Comparison of ENCODE assay signal across 14 cellular contexts in genomic region chr7:76551992-76552391, GRCh38. TPM values are rescaled to one million over a fixed set of nuclear protein-coding genes. Genes with fewer than 3 reads are reported as not detected.
DNase-seq lines count a peak whose midpoint lies in the region; ATAC-seq, FAIRE-seq and TF ChIP-seq lines count a peak whose summit lies in the region.
"Not testable (repeated sequence)": the region's sequence is repeated elsewhere in the genome, so short reads cannot be mapped to it uniquely, and the experiment has no call there.
"Had no signal": no experiment of that assay in that cellular context is flagged by ENCODE, and none has a peak within 500 bp of the region (broad histone marks: within the 10 kb centered on the region; RNA-seq: fewer than 3 reads in every experiment).

No MANE protein-coding gene starts in this region.

- BruUV-seq in PC-3 (replicated peaks; lab: Mats Ljungman, UMichigan); HepG2 (replicated peaks; lab: Mats Ljungman, UMichigan): not testable (repeated sequence)

- not testable (repeated sequence) for H3K4me3 ChIP-seq in CD4-positive, alpha-beta memory T cell (ENCODE audit: low read length in 2 of 2); astrocyte (ENCODE audit: insufficient read depth, low read depth, low read length); HepG2 (replicated peaks in 1 of 3; ENCODE audit: insufficient read depth in 1 of 3, low read depth in 2 of 3, low read length in 3 of 3)
- H3K4me3 ChIP-seq in PC-3 (ENCODE audit: low read length), result peak overlapping the region; percentile 35; the same call in 1 of the 2 replicates

- not testable (repeated sequence) for H3K27ac ChIP-seq in CD4-positive, alpha-beta memory T cell (ENCODE audit: low read depth, low read length); PC-3 (ENCODE audit: low read length); astrocyte (ENCODE audit: low read depth, low read length); HepG2 (ENCODE audit: extremely low read length, insufficient read depth, low read length)

- TF ChIP-seq POLR2A in HepG2 (IDR thresholded peaks at IDR 0.05; ENCODE audit: insufficient read depth in 1 of 2, low read depth in 2 of 2, low read length in 2 of 2), result not testable (repeated sequence)

- not testable (repeated sequence) for H3K9me2 ChIP-seq in PC-3 (replicated peaks; ENCODE audit: low read length)

- TF ChIP-seq CTCF in PC-3 (conservative IDR thresholded peaks at IDR 0.05; ENCODE audit: low read depth, low read length); astrocyte (IDR thresholded peaks at IDR 0.05; ENCODE audit: insufficient read depth, low read depth, low read length); HepG2 (CRISPR knock-in tag; IDR thresholded peaks at IDR 0.05); neural crest cell (conservative IDR thresholded peaks at IDR 0.05); type B pancreatic cell (conservative IDR thresholded peaks at IDR 0.05): not testable (repeated sequence)

- not testable (repeated sequence) for H3K36me3 ChIP-seq in CD4-positive, alpha-beta memory T cell (ENCODE audit: insufficient read depth, low read length); PC-3 (ENCODE audit: low read depth, low read length); astrocyte (ENCODE audit: insufficient read depth, low read length); HepG2 (replicated peaks in 1 of 2; ENCODE audit: control insufficient read depth in 1 of 2, insufficient read depth in 2 of 2, low read length in 2 of 2)

- not testable (repeated sequence) for H3K27me3 Mint-ChIP-seq in CD4-positive, alpha-beta memory T cell; activated CD4-positive, alpha-beta T cell treated with anti-CD3 and anti-CD28 coated beads, Interleukin-2, amount 10 ng/mL, durations not matched to agents 24 days and 14 days; activated naive CD4-positive, alpha-beta T cell treated with anti-CD3 and anti-CD28 coated beads, Interleukin-2, amount 50 U/mL, for 24 hours; astrocyte (ENCODE audit: low read depth, unreplicated experiment); neural crest cell (ENCODE audit: low read depth); type B pancreatic cell

- POLR2A ChIA-PET in CD4-positive, alpha-beta memory T cell (lab: Charles Lee; ENCODE audit: partially characterized antibody); PC-3 (lab: Charles Lee; ENCODE audit: unreplicated experiment); HepG2 (lab: Yijun Ruan, JAX): not testable (repeated sequence)

- not testable (repeated sequence) for H3F3A ChIP-seq in PC-3 (ENCODE audit: low read length, unreplicated experiment)

- CTCF ChIA-PET in CD4-positive, alpha-beta memory T cell (lab: Charles Lee; ENCODE audit: partially characterized antibody); PC-3 (lab: Charles Lee); HepG2 (lab: Yijun Ruan, JAX; ENCODE audit: low intra/inter-chr PET ratio, low total read pairs): not testable (repeated sequence)

- intact Hi-C loops in CD4-positive, alpha-beta memory T cell (cut with micrococcal nuclease); PC-3 (cut with micrococcal nuclease); activated CD4-positive, alpha-beta T cell treated with anti-CD3 and anti-CD28 coated beads, Interleukin-2, amount 10 ng/mL, durations not matched to agents 24 days and 14 days (cut with micrococcal nuclease); HepG2 (cut with micrococcal nuclease; ENCODE audit: unreplicated experiment): not testable (repeated sequence)

- not testable (repeated sequence) for TF ChIP-seq RAD21 in HepG2 (CRISPR knock-in tag; IDR thresholded peaks at IDR 0.05)

- not testable (repeated sequence) for H3K4me1 ChIP-seq in CD4-positive, alpha-beta memory T cell (ENCODE audit: insufficient read depth, low read length); PC-3 (ENCODE audit: insufficient read depth, low read length); astrocyte (ENCODE audit: insufficient read depth, low read length); HepG2 (ENCODE audit: insufficient read depth, low read length)

- not testable (repeated sequence) for H3K9me3 Mint-ChIP-seq in CD4-positive, alpha-beta memory T cell; activated CD4-positive, alpha-beta T cell treated with anti-CD3 and anti-CD28 coated beads, Interleukin-2, amount 10 ng/mL, durations not matched to agents 24 days and 14 days; activated naive CD4-positive, alpha-beta T cell treated with anti-CD3 and anti-CD28 coated beads, Interleukin-2, amount 50 U/mL, for 24 hours; astrocyte (ENCODE audit: unreplicated experiment); neural crest cell; type B pancreatic cell

- in situ Hi-C loops in HepG2 (cut with HindIII; ENCODE audit: extremely low pct_ligation_motif_present, low pct_unique_long_range_greater_than_20kb), result not testable (repeated sequence)

- not testable (repeated sequence) for FAIRE-seq in astrocyte (lab: Jason Lieb, UNC); HepG2 (lab: Jason Lieb, UNC)

- not testable (repeated sequence) for H3K9ac ChIP-seq in PC-3 (ENCODE audit: low read length); astrocyte (ENCODE audit: low read length); HepG2 (ENCODE audit: insufficient read depth, low read depth, low read length)

- WGBS in HepG2 (ENCODE audit: low lambda C conversion rate), result 98% methylated on average over 6 of the region's 6 CpGs

- H3K4me1 Mint-ChIP-seq in CD4-positive, alpha-beta memory T cell, result peaks cover 13 to 43% (median 26%) of the 10 kb centered on the region in 4 donors
- H3K4me1 Mint-ChIP-seq in activated CD4-positive, alpha-beta T cell treated with anti-CD3 and anti-CD28 coated beads, Interleukin-2, amount 10 ng/mL, durations not matched to agents 24 days and 14 days, result peaks cover 22% of the 10 kb centered on the region
- peaks cover 40% of the 10 kb centered on the region for H3K4me1 Mint-ChIP-seq in activated naive CD4-positive, alpha-beta T cell treated with anti-CD3 and anti-CD28 coated beads, Interleukin-2, amount 50 U/mL, for 24 hours
- not testable (repeated sequence) for H3K4me1 Mint-ChIP-seq in astrocyte (ENCODE audit: low read depth, unreplicated experiment)
- H3K4me1 Mint-ChIP-seq in neural crest cell, result peaks cover 20% of the 10 kb centered on the region
- H3K4me1 Mint-ChIP-seq in type B pancreatic cell (ENCODE audit: unreplicated experiment), result peaks cover 17% of the 10 kb centered on the region

- TF ChIP-seq EP300 in HepG2 (IDR thresholded peaks at IDR 0.05; ENCODE audit: low read depth in 2 of 2, low read length in 2 of 2); HepG2 (CRISPR knock-in tag; IDR thresholded peaks at IDR 0.05; ENCODE audit: borderline replicate concordance): not testable (repeated sequence)

- H3K4me3 Mint-ChIP-seq in CD4-positive, alpha-beta memory T cell, result not testable (repeated sequence)
- peak overlapping the region; percentile 12 for H3K4me3 Mint-ChIP-seq in activated CD4-positive, alpha-beta T cell treated with anti-CD3 and anti-CD28 coated beads, Interleukin-2, amount 10 ng/mL, durations not matched to agents 24 days and 14 days
- H3K4me3 Mint-ChIP-seq in activated naive CD4-positive, alpha-beta T cell treated with anti-CD3 and anti-CD28 coated beads, Interleukin-2, amount 50 U/mL, for 24 hours, result peak overlapping the region; percentile 23
- H3K4me3 Mint-ChIP-seq in astrocyte (ENCODE audit: unreplicated experiment), result peak overlapping the region; percentile 40
- H3K4me3 Mint-ChIP-seq in neural crest cell, result peak overlapping the region; percentile 61
- H3K4me3 Mint-ChIP-seq in type B pancreatic cell, result peak overlapping the region; percentile 37

- H3K4me2 ChIP-seq in PC-3 (ENCODE audit: low read length) (peak overlapping the region; percentile 63), HepG2 (ENCODE audit: low read depth, low read length) (peak overlapping the region; percentile 32; the same call in 1 of the 2 replicates)
- H3K4me2 ChIP-seq in astrocyte (ENCODE audit: low read length), result not testable (repeated sequence)

- not testable (repeated sequence) for ATAC-seq in PC-3, HepG2

- not testable (repeated sequence) for H3K27me3 ChIP-seq in CD4-positive, alpha-beta memory T cell (ENCODE audit: insufficient read depth, low read length); PC-3 (ENCODE audit: low read length); astrocyte (ENCODE audit: insufficient read depth, low read length); HepG2 (ENCODE audit: control insufficient read depth in 1 of 2, insufficient read depth in 2 of 2, low read length in 2 of 2)

- not testable (repeated sequence) for H3K9me3 ChIP-seq in CD4-positive, alpha-beta memory T cell (ENCODE audit: control insufficient read depth in 1 of 2, low read length in 2 of 2); PC-3 (ENCODE audit: low read length); astrocyte (ENCODE audit: insufficient read depth, low read depth, low read length); HepG2 (ENCODE audit: low read length)

- H2AFZ ChIP-seq in PC-3 (ENCODE audit: low read length); astrocyte (ENCODE audit: low read depth, low read length); HepG2 (ENCODE audit: low read length): not testable (repeated sequence)

- peaks cover 15 to 22% of the 10 kb centered on the region in 2 donors for H3K36me3 Mint-ChIP-seq in CD4-positive, alpha-beta memory T cell
- H3K36me3 Mint-ChIP-seq in activated CD4-positive, alpha-beta T cell treated with anti-CD3 and anti-CD28 coated beads, Interleukin-2, amount 10 ng/mL, durations not matched to agents 24 days and 14 days (ENCODE audit: low read depth), result peaks cover 19% of the 10 kb centered on the region
- peaks cover 11% of the 10 kb centered on the region for H3K36me3 Mint-ChIP-seq in activated naive CD4-positive, alpha-beta T cell treated with anti-CD3 and anti-CD28 coated beads, Interleukin-2, amount 50 U/mL, for 24 hours
- not testable (repeated sequence) for H3K36me3 Mint-ChIP-seq in astrocyte (ENCODE audit: low read depth, unreplicated experiment); neural crest cell (ENCODE audit: low read depth)
- peaks cover 15% of the 10 kb centered on the region for H3K36me3 Mint-ChIP-seq in type B pancreatic cell

- peaks cover 59% of the 10 kb centered on the region for H3K79me2 ChIP-seq in PC-3 (ENCODE audit: low read length)
- H3K79me2 ChIP-seq in astrocyte (ENCODE audit: insufficient read depth, low read length), result peaks cover 42% of the 10 kb centered on the region
- peaks cover 27% of the 10 kb centered on the region for H3K79me2 ChIP-seq in HepG2 (ENCODE audit: insufficient read depth, low read length)

- not testable (repeated sequence) for DNase-seq in CD4-positive, alpha-beta memory T cell; PC-3; activated CD4-positive, alpha-beta T cell treated with anti-CD3 and anti-CD28 coated beads, Interleukin-2, amount 10 ng/mL, durations not matched to agents 24 days and 14 days; astrocyte (ENCODE audit: low read depth); HepG2 (ENCODE audit: low spot score); neural crest cell (ENCODE audit: low read depth, low spot score); type B pancreatic cell (ENCODE audit: extremely low spot score, unreplicated experiment)

- H4K20me1 ChIP-seq in PC-3 (ENCODE audit: low read length); astrocyte (ENCODE audit: insufficient read depth, low read length); HepG2 (ENCODE audit: insufficient read depth, low read length): not testable (repeated sequence)

- peak overlapping the region in 4 of 7 donors; percentile 9 to 51 (median 46) for H3K27ac Mint-ChIP-seq in CD4-positive, alpha-beta memory T cell
- not testable (repeated sequence) for H3K27ac Mint-ChIP-seq in activated CD4-positive, alpha-beta T cell treated with anti-CD3 and anti-CD28 coated beads, Interleukin-2, amount 10 ng/mL, durations not matched to agents 24 days and 14 days; activated naive CD4-positive, alpha-beta T cell treated with anti-CD3 and anti-CD28 coated beads, Interleukin-2, amount 50 U/mL, for 24 hours; astrocyte (ENCODE audit: unreplicated experiment); neural crest cell (ENCODE audit: unreplicated experiment); type B pancreatic cell

RNA-seq across cellular contexts. Expression of gene SPDYE16, which starts 8.9 kb away (rescaled TPM):
- total RNA-seq in CD4-positive, alpha-beta memory T cell, result 1 to 10 TPM in 1 of 2 experiments, under 1 TPM in 1; 0.73 to 1.1 TPM
- under 1 TPM in 1 of 2 donors, not detected in 1; 0.21 TPM for polyA plus RNA-seq in CD4-positive, alpha-beta memory T cell
- total RNA-seq in PC-3 (2014; rRNA removed), result not detected in 2 replicates
- 0.47 TPM in 1 of 2 replicates, not detected in the other for total RNA-seq in activated CD4-positive, alpha-beta T cell treated with anti-CD3 and anti-CD28 coated beads, Interleukin-2, amount 10 ng/mL, durations not matched to agents 24 days and 14 days
- total RNA-seq in astrocyte, result not detected in 2 replicates
- total RNA-seq in HepG2 (2016; rRNA removed; fragmentation: Illumina TruSeq; extraction: Trizol), result 0.08 and 0.11 TPM in 2 replicates
- total RNA-seq in HepG2 (2016; cell fraction: cytosol; rRNA removed; fragmentation: Illumina TruSeq; extraction: Trizol; ENCODE audit: low read depth), result not detected in 2 replicates
- not detected in 2 replicates for total RNA-seq in HepG2 (2016; cell fraction: insoluble cytoplasmic fraction; rRNA removed; fragmentation: Illumina TruSeq; extraction: Trizol)
- total RNA-seq in HepG2 (2016; cell fraction: membrane; rRNA removed; fragmentation: Illumina TruSeq; extraction: Trizol), result not detected in 2 replicates
- not detected in 2 replicates for total RNA-seq in HepG2 (2016; cell fraction: nucleus; rRNA removed; fragmentation: Illumina TruSeq; extraction: Trizol)
- polyA plus RNA-seq in HepG2 (2011; rRNA removed), result 0.13 TPM in 1 of 2 replicates, not detected in the other
- not detected in 2 replicates for polyA plus RNA-seq in HepG2 (2011; cell fraction: cytosol; rRNA removed)
- not detected in 2 replicates for polyA plus RNA-seq in HepG2 (2011; cell fraction: nucleus; rRNA removed)
- polyA plus RNA-seq in HepG2 (2012), result 0.15 TPM in 2 replicates
- polyA plus RNA-seq in HepG2 (2016; cell fraction: cytosol; fragmentation: Illumina TruSeq; extraction: Trizol; ENCODE audit: low read depth), result not detected in 2 replicates
- not detected in 2 replicates for polyA plus RNA-seq in HepG2 (2016; cell fraction: insoluble cytoplasmic fraction; fragmentation: Illumina TruSeq; extraction: Trizol; ENCODE audit: low read depth)
- not detected in 2 replicates for polyA plus RNA-seq in HepG2 (2016; cell fraction: membrane; fragmentation: Illumina TruSeq; extraction: Trizol; ENCODE audit: low read depth)
- polyA plus RNA-seq in HepG2 (2016; cell fraction: nucleus; fragmentation: Illumina TruSeq; extraction: Trizol; ENCODE audit: insufficient read depth, low read depth), result 0.25 TPM in 1 of 2 replicates, not detected in the other
- polyA minus RNA-seq in HepG2 (2011; rRNA and poly(A)+ RNA removed; ENCODE audit: low replicate concordance), result not detected in 2 replicates
- polyA minus RNA-seq in HepG2 (2011; cell fraction: cytosol; rRNA and poly(A)+ RNA removed), result not detected in 2 replicates
- 0.13 TPM in 1 of 2 replicates, not detected in the other for polyA minus RNA-seq in HepG2 (2011; cell fraction: nucleus; rRNA and poly(A)+ RNA removed)
- total RNA-seq in neural crest cell, result 0.35 TPM in 1 of 2 replicates, not detected in the other
- 0.19 and 0.51 TPM in 2 replicates for total RNA-seq in type B pancreatic cell (ENCODE audit: low replicate concordance)
- total RNA-seq: GM23248, H4 had no signal
- polyA plus RNA-seq: AG04450, CD14-positive monocyte had no signal

RNA-seq across cellular contexts. Expression of gene UPK3B, which starts 41.6 kb away (rescaled TPM):
- 1 to 10 TPM; 2.7 to 3.3 TPM for total RNA-seq in CD4-positive, alpha-beta memory T cell
- not detected for polyA plus RNA-seq in CD4-positive, alpha-beta memory T cell
- total RNA-seq in PC-3 (2014; rRNA removed) (3.0 and 10.7 TPM in 2 replicates), astrocyte (0.64 TPM in 1 of 2 replicates, not detected in the other), HepG2 (2016; rRNA removed; fragmentation: Illumina TruSeq; extraction: Trizol) (not detected in 2 replicates), neural crest cell (0.77 TPM in 1 of 2 replicates, not detected in the other), type B pancreatic cell (ENCODE audit: low replicate concordance) (10.7 and 11.2 TPM in 2 replicates)
- 1.1 and 1.2 TPM in 2 replicates for total RNA-seq in activated CD4-positive, alpha-beta T cell treated with anti-CD3 and anti-CD28 coated beads, Interleukin-2, amount 10 ng/mL, durations not matched to agents 24 days and 14 days
- 0.10 TPM in 1 of 2 replicates, not detected in the other for total RNA-seq in HepG2 (2016; cell fraction: cytosol; rRNA removed; fragmentation: Illumina TruSeq; extraction: Trizol; ENCODE audit: low read depth)
- total RNA-seq in HepG2 (2016; cell fraction: insoluble cytoplasmic fraction; rRNA removed; fragmentation: Illumina TruSeq; extraction: Trizol), result 0.11 TPM in 1 of 2 replicates, not detected in the other
- 0.10 TPM in 1 of 2 replicates, not detected in the other for total RNA-seq in HepG2 (2016; cell fraction: membrane; rRNA removed; fragmentation: Illumina TruSeq; extraction: Trizol)
- total RNA-seq in HepG2 (2016; cell fraction: nucleus; rRNA removed; fragmentation: Illumina TruSeq; extraction: Trizol), result 2.0 TPM in 1 of 2 replicates, not detected in the other
- not detected in 2 replicates for polyA plus RNA-seq in HepG2 (2011; rRNA removed)
- polyA plus RNA-seq in HepG2 (2011; cell fraction: cytosol; rRNA removed), result not detected in 2 replicates
- 0.13 and 0.14 TPM in 2 replicates for polyA plus RNA-seq in HepG2 (2011; cell fraction: nucleus; rRNA removed)
- not detected in 2 replicates for polyA plus RNA-seq in HepG2 (2012)
- polyA plus RNA-seq in HepG2 (2016; cell fraction: cytosol; fragmentation: Illumina TruSeq; extraction: Trizol; ENCODE audit: low read depth), result not detected in 2 replicates
- not detected in 2 replicates for polyA plus RNA-seq in HepG2 (2016; cell fraction: insoluble cytoplasmic fraction; fragmentation: Illumina TruSeq; extraction: Trizol; ENCODE audit: low read depth)
- polyA plus RNA-seq in HepG2 (2016; cell fraction: membrane; fragmentation: Illumina TruSeq; extraction: Trizol; ENCODE audit: low read depth), result not detected in 2 replicates
- not detected in 2 replicates for polyA plus RNA-seq in HepG2 (2016; cell fraction: nucleus; fragmentation: Illumina TruSeq; extraction: Trizol; ENCODE audit: insufficient read depth, low read depth)
- 0.82 and 1.7 TPM in 2 replicates for polyA minus RNA-seq in HepG2 (2011; rRNA and poly(A)+ RNA removed; ENCODE audit: low replicate concordance)
- not detected in 2 replicates for polyA minus RNA-seq in HepG2 (2011; cell fraction: cytosol; rRNA and poly(A)+ RNA removed)
- 0.62 and 1.8 TPM in 2 replicates for polyA minus RNA-seq in HepG2 (2011; cell fraction: nucleus; rRNA and poly(A)+ RNA removed)
- total RNA-seq: A673, Daoy, H4 had no signal
- polyA plus RNA-seq: AG04450, CD14-positive monocyte, GM23248 had no signal
